ENCODE assay signal across 1 cellular context in genomic region chr9:16131269-16131668, GRCh38.
TF ChIP-seq lines count a peak whose summit lies in the region.

No MANE protein-coding gene starts in this region.

TF ChIP-seq in WTC11, 78 proteins besides CTCF, POLR2A, EP300 and RAD21 (continued from another document):
- TF ChIP-seq ZBTB43 (CRISPR knock-in tag; IDR thresholded peaks at IDR 0.05) (no peak), FOXK1 (CRISPR knock-in tag; IDR thresholded peaks at IDR 0.05) (no peak), SOX15 (CRISPR knock-in tag; IDR thresholded peaks at IDR 0.05) (no peak), E2F4 (CRISPR knock-in tag; IDR thresholded peaks at IDR 0.05; ENCODE audit: borderline replicate concordance, low read depth) (no peak), JUN (CRISPR knock-in tag; IDR thresholded peaks at IDR 0.05) (no peak)
TF ChIP-seq in WTC11: peak in this region for 0.
